In genomic region chr7:151115836-151116418, GRCh38 we compare ENCODE assay signal across 9 cellular contexts. TPM values are rescaled to one million over a fixed set of nuclear protein-coding genes. Genes with fewer than 3 reads are reported as not detected.
DNase-seq lines count a peak whose midpoint lies in the region; ATAC-seq and TF ChIP-seq lines count a peak whose summit lies in the region.
"Had no signal": no experiment of that assay in that cellular context is flagged by ENCODE, and none has a peak within 500 bp of the region (broad histone marks: within the 10 kb centered on the region; RNA-seq: fewer than 3 reads in every experiment).

No MANE protein-coding gene starts in this region.

- intact Hi-C loops in activated naive CD4-positive, alpha-beta T cell treated with anti-CD3 and anti-CD28 coated beads for 36 hours (cut with micrococcal nuclease) = no loop called here
- intact Hi-C loops in left colon (cut with DNase I, micrococcal nuclease) = no loop called here

- H3K27ac ChIP-seq in tibial nerve = no peak overlapping the region

- TF ChIP-seq POLR2A in tibial nerve (IDR thresholded peaks at IDR 0.05) = no peak

- H3K9me3 ChIP-seq in tibial nerve = no peaks in the 10 kb centered on the region

- no peaks in the 10 kb centered on the region for H3K9me3 Mint-ChIP-seq in activated naive CD4-positive, alpha-beta T cell treated with anti-CD3 and anti-CD28 coated beads for 36 hours
- H3K9me3 Mint-ChIP-seq in brain = no peaks in the 10 kb centered on the region
- no peaks in the 10 kb centered on the region for H3K9me3 Mint-ChIP-seq in type B pancreatic cell

- peak overlapping the region; percentile 60 for H3K4me3 Mint-ChIP-seq in activated naive CD4-positive, alpha-beta T cell treated with anti-CD3 and anti-CD28 coated beads for 36 hours
- H3K4me3 Mint-ChIP-seq in brain = peak overlapping the region in 4 of 5 experiments; percentile 12 to 58 (median 44)
- peak overlapping the region; percentile 92 for H3K4me3 Mint-ChIP-seq in type B pancreatic cell

- no peak for DNase-seq in activated naive CD4-positive, alpha-beta T cell treated with anti-CD3 and anti-CD28 coated beads for 36 hours
- no peak for DNase-seq in activated naive CD4-positive, alpha-beta T cell treated with Interleukin-2 at 50 U/mL for 16 hours
- peak; percentile 63 to 90 for DNase-seq in left colon
- no peak for DNase-seq in type B pancreatic cell (ENCODE audit: extremely low spot score, unreplicated experiment)
- no peak for DNase-seq in NCI-H2107 (lab: John Stamatoyannopoulos, UW)
- no peak for DNase-seq in tibial nerve (ENCODE audit: low spot score in 2 of 2)
- DNase-seq: retina had no signal

- TF ChIP-seq CTCF in brain (conservative IDR thresholded peaks at IDR 0.05) (no peak), type B pancreatic cell (conservative IDR thresholded peaks at IDR 0.05) (peak; percentile 4), tibial nerve (IDR thresholded peaks at IDR 0.05) (no peak)

- H3K36me3 ChIP-seq in tibial nerve = peaks cover 0 to 45% (median 0%) of the 10 kb centered on the region in 3 donors

- no peak overlapping the region for H3K27ac Mint-ChIP-seq in activated naive CD4-positive, alpha-beta T cell treated with anti-CD3 and anti-CD28 coated beads for 36 hours
- no peak overlapping the region for H3K27ac Mint-ChIP-seq in brain
- H3K27ac Mint-ChIP-seq in type B pancreatic cell = peak overlapping the region; percentile 95

- peaks cover 8% of the 10 kb centered on the region for H3K4me1 Mint-ChIP-seq in activated naive CD4-positive, alpha-beta T cell treated with anti-CD3 and anti-CD28 coated beads for 36 hours (ENCODE audit: low read depth)
- H3K4me1 Mint-ChIP-seq in brain = peaks cover 32% of the 10 kb centered on the region
- peaks cover 15% of the 10 kb centered on the region for H3K4me1 Mint-ChIP-seq in type B pancreatic cell (ENCODE audit: unreplicated experiment)

- peaks cover 2% of the 10 kb centered on the region for H3K36me3 Mint-ChIP-seq in activated naive CD4-positive, alpha-beta T cell treated with anti-CD3 and anti-CD28 coated beads for 36 hours (ENCODE audit: low read depth)
- H3K36me3 Mint-ChIP-seq in brain = peaks cover 28% of the 10 kb centered on the region
- no peaks in the 10 kb centered on the region for H3K36me3 Mint-ChIP-seq in type B pancreatic cell

- ATAC-seq in left colon (peak; percentile 78), HG02970 (IDR thresholded peaks at IDR 0.05; ENCODE audit: low FRiP score, unreplicated experiment) (no peak)

- CTCF ChIA-PET in activated naive CD4-positive, alpha-beta T cell treated with anti-CD3 and anti-CD28 coated beads for 36 hours (lab: Charles Lee) = interaction anchor here (0.7 to 1.6 kb wide), 5 partner anchors 8 to 153 kb away, joined by 3 to 8 read pairs (median 5); no protein-coding TSS in a partner anchor

- peaks cover 11% of the 10 kb centered on the region for H3K27me3 Mint-ChIP-seq in activated naive CD4-positive, alpha-beta T cell treated with anti-CD3 and anti-CD28 coated beads for 36 hours (ENCODE audit: low read depth)
- H3K27me3 Mint-ChIP-seq in brain = peaks cover 23% of the 10 kb centered on the region
- H3K27me3 Mint-ChIP-seq in type B pancreatic cell = peaks cover 3% of the 10 kb centered on the region

- H3K4me1 ChIP-seq in tibial nerve = peaks cover 0 to 36% (median 9%) of the 10 kb centered on the region in 4 donors

- no peaks in the 10 kb centered on the region for H3K27me3 ChIP-seq in tibial nerve

- 82 to 86% methylated on average over 13 to 14 of the region's 14 CpGs for WGBS in tibial nerve, 2 donors

- no peak for TF ChIP-seq EP300 in tibial nerve (IDR thresholded peaks at IDR 0.05)

- peak overlapping the region in 1 of 4 donors; percentile 36 for H3K4me3 ChIP-seq in tibial nerve

RNA-seq across cellular contexts. Expression of gene AGAP3, which starts 29.7 kb away (rescaled TPM):
- 10 to 100 TPM; 16.7 to 17.7 TPM for total RNA-seq in activated naive CD4-positive, alpha-beta T cell treated with anti-CD3 and anti-CD28 coated beads for 36 hours
- polyA plus RNA-seq in brain (ENCODE audit: insufficient read depth, low read depth, low replicate concordance) = 221 TPM
- 10 to 100 TPM; 50.8 to 64.0 TPM for total RNA-seq in left colon
- 95.9 and 114 TPM in 2 replicates for total RNA-seq in type B pancreatic cell (ENCODE audit: low replicate concordance)
- 100 to 1,000 TPM in 2 of 4 donors, 10 to 100 TPM in 2; 40.0 to 114 (median 87.2) TPM for total RNA-seq in tibial nerve

RNA-seq across cellular contexts. Expression of gene TMUB1, which starts 32.6 kb away (rescaled TPM):
- 10 to 100 TPM; 30.2 to 35.0 TPM for total RNA-seq in activated naive CD4-positive, alpha-beta T cell treated with anti-CD3 and anti-CD28 coated beads for 36 hours
- polyA plus RNA-seq in brain (ENCODE audit: insufficient read depth, low read depth, low replicate concordance) = 80.0 TPM
- total RNA-seq in left colon = 10 to 100 TPM; 72.4 to 80.7 TPM
- 37.9 and 41.7 TPM in 2 replicates for total RNA-seq in type B pancreatic cell (ENCODE audit: low replicate concordance)
- total RNA-seq in tibial nerve = 10 to 100 TPM; 24.3 to 61.5 (median 33.8) TPM

RNA-seq across cellular contexts. Expression of gene FASTK, which starts 35.3 kb away (rescaled TPM):
- total RNA-seq in activated naive CD4-positive, alpha-beta T cell treated with anti-CD3 and anti-CD28 coated beads for 36 hours = 10 to 100 TPM; 43.6 to 45.7 TPM
- polyA plus RNA-seq in brain (ENCODE audit: insufficient read depth, low read depth, low replicate concordance) = 47.4 TPM
- total RNA-seq in left colon (100 to 1,000 TPM in 1 of 2 donors, 10 to 100 TPM in 1; 82.0 to 108 TPM), type B pancreatic cell (ENCODE audit: low replicate concordance) (100 and 118 TPM in 2 replicates), tibial nerve (100 to 1,000 TPM in 1 of 4 donors, 10 to 100 TPM in 3; 69.9 to 139 (median 79.7) TPM)

RNA-seq across cellular contexts. Expression of gene GBX1, which starts 51.6 kb away (rescaled TPM):
- not detected for total RNA-seq in activated naive CD4-positive, alpha-beta T cell treated with anti-CD3 and anti-CD28 coated beads for 36 hours
- not detected for polyA plus RNA-seq in brain (ENCODE audit: insufficient read depth, low read depth, low replicate concordance)
- total RNA-seq in left colon (not detected), type B pancreatic cell (ENCODE audit: low replicate concordance) (0.26 and 0.41 TPM in 2 replicates), tibial nerve (not detected)

RNA-seq across cellular contexts. Expression of gene SLC4A2, which starts 56.5 kb away (rescaled TPM):
- total RNA-seq in activated naive CD4-positive, alpha-beta T cell treated with anti-CD3 and anti-CD28 coated beads for 36 hours = 10 to 100 TPM; 25.6 to 29.7 TPM
- 84.5 TPM for polyA plus RNA-seq in brain (ENCODE audit: insufficient read depth, low read depth, low replicate concordance)
- total RNA-seq in left colon (10 to 100 TPM; 76.7 to 97.4 TPM), type B pancreatic cell (ENCODE audit: low replicate concordance) (144 and 150 TPM in 2 replicates), tibial nerve (100 to 1,000 TPM in 1 of 4 donors, 10 to 100 TPM in 3; 74.3 to 111 (median 91.4) TPM)

Comparison
In these comparisons a context has a peak if more than half of its experiments do, and no peak if none do; other contexts are left out.
1. DNase-seq: peak in left colon (2 of 2); none in activated naive CD4-positive, alpha-beta T cell treated with anti-CD3 and anti-CD28 coated beads for 36 hours (single experiment), activated naive CD4-positive, alpha-beta T cell treated with Interleukin-2 at 50 U/mL for 16 hours (single experiment), type B pancreatic cell (single experiment), NCI-H2107 (single experiment) and tibial nerve (0 of 2).
2. Peak in every context shown above with its lines, with median percentiles within 50 percentile points of each other: H3K4me3 Mint-ChIP-seq.